Comparison of ENCODE assay signal across 1 cellular context in genomic region chr5:126777257-126777973, GRCh38.
TF ChIP-seq lines count a peak whose summit lies in the region.

No MANE protein-coding gene starts in this region.

TF ChIP-seq in HepG2, 621 proteins besides CTCF, POLR2A, EP300 and RAD21 (continued from another document and continues in another):
- TF ChIP-seq ZNF580 (CRISPR knock-in tag; IDR thresholded peaks at IDR 0.05; ENCODE audit: borderline replicate concordance, low read depth), result no peak
- TF ChIP-seq, protein P1, sequence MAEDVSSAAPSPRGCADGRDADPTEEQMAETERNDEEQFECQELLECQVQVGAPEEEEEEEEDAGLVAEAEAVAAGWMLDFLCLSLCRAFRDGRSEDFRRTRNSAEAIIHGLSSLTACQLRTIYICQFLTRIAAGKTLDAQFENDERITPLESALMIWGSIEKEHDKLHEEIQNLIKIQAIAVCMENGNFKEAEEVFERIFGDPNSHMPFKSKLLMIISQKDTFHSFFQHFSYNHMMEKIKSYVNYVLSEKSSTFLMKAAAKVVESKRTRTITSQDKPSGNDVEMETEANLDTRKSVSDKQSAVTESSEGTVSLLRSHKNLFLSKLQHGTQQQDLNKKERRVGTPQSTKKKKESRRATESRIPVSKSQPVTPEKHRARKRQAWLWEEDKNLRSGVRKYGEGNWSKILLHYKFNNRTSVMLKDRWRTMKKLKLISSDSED (CRISPR knock-in tag; IDR thresholded peaks at IDR 0.05), result no peak
- no peak for TF ChIP-seq TRIM24 (CRISPR knock-in tag; IDR thresholded peaks at IDR 0.05)
- no peak for TF ChIP-seq TFDP2 (CRISPR knock-in tag; IDR thresholded peaks at IDR 0.05)
- TF ChIP-seq PRMT3 (CRISPR knock-in tag; IDR thresholded peaks at IDR 0.05; ENCODE audit: borderline replicate concordance, low read depth), result peak; percentile 41; the same call in 1 of the 2 replicates
- TF ChIP-seq, protein P2, sequence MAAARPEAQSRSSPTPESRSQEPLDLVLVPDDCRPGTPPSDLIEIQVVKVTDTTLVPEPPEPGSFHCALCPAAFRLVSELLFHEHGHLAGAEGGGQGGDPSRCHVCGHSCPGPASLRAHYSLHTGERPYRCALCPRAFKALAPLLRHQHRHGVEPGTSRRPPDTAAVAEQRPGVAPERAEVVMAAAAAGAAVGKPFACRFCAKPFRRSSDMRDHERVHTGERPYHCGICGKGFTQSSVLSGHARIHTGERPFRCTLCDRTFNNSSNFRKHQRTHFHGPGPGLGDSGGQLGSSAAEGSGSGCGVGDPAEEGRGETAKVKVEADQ (CRISPR knock-in tag; IDR thresholded peaks at IDR 0.05; ENCODE audit: borderline replicate concordance), result peak; percentile 48; the same call in 1 of the 2 replicates
- TF ChIP-seq CAMTA2 (CRISPR knock-in tag; IDR thresholded peaks at IDR 0.05; ENCODE audit: borderline replicate concordance), result no peak
- TF ChIP-seq ZNF570 (CRISPR knock-in tag; IDR thresholded peaks at IDR 0.05; ENCODE audit: borderline replicate concordance), result no peak
- TF ChIP-seq ZNF614 (CRISPR knock-in tag; IDR thresholded peaks at IDR 0.05; ENCODE audit: borderline replicate concordance), result no peak
- TF ChIP-seq, protein P3, sequence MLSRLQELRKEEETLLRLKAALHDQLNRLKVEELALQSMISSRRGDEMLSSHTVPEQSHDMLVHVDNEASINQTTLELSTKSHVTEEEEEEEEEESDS (CRISPR knock-in tag; IDR thresholded peaks at IDR 0.05; ENCODE audit: borderline replicate concordance), result no peak
- TF ChIP-seq, protein P4, sequence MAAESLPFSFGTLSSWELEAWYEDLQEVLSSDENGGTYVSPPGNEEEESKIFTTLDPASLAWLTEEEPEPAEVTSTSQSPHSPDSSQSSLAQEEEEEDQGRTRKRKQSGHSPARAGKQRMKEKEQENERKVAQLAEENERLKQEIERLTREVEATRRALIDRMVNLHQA (CRISPR knock-in tag; IDR thresholded peaks at IDR 0.05), result no peak
- TF ChIP-seq ZNF552 (CRISPR knock-in tag; IDR thresholded peaks at IDR 0.05; ENCODE audit: borderline replicate concordance), result no peak
- TF ChIP-seq, protein P5, sequence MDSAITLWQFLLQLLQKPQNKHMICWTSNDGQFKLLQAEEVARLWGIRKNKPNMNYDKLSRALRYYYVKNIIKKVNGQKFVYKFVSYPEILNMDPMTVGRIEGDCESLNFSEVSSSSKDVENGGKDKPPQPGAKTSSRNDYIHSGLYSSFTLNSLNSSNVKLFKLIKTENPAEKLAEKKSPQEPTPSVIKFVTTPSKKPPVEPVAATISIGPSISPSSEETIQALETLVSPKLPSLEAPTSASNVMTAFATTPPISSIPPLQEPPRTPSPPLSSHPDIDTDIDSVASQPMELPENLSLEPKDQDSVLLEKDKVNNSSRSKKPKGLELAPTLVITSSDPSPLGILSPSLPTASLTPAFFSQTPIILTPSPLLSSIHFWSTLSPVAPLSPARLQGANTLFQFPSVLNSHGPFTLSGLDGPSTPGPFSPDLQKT (CRISPR knock-in tag; IDR thresholded peaks at IDR 0.05; ENCODE audit: borderline replicate concordance), result no peak
- TF ChIP-seq ZSCAN30 (CRISPR knock-in tag; IDR thresholded peaks at IDR 0.05), result no peak
- TF ChIP-seq HNF4A (CRISPR knock-in tag; IDR thresholded peaks at IDR 0.05), result no peak
- TF ChIP-seq SP1 (IDR thresholded peaks at IDR 0.05), result no peak
- TF ChIP-seq SP1 (CRISPR knock-in tag; IDR thresholded peaks at IDR 0.05), result no peak
- 0 out of 2 replicates have a peak, but pooled peaks have one; percentile 17 for TF ChIP-seq TFE3 (CRISPR knock-in tag; IDR thresholded peaks at IDR 0.05)
- TF ChIP-seq FOXA1 (IDR thresholded peaks at IDR 0.05), result no peak
- TF ChIP-seq FOXA1 (CRISPR knock-in tag; IDR thresholded peaks at IDR 0.05), result no peak
- no peak for TF ChIP-seq HDAC2 (CRISPR knock-in tag; IDR thresholded peaks at IDR 0.05)
- TF ChIP-seq SP5 (CRISPR knock-in tag; IDR thresholded peaks at IDR 0.05; ENCODE audit: borderline replicate concordance, low read depth), result no peak
- TF ChIP-seq ERF (CRISPR knock-in tag; IDR thresholded peaks at IDR 0.05), result no peak
- no peak for TF ChIP-seq ZNF232 (CRISPR knock-in tag; IDR thresholded peaks at IDR 0.05; ENCODE audit: borderline replicate concordance)
- TF ChIP-seq PRDM4 (CRISPR knock-in tag; IDR thresholded peaks at IDR 0.05; ENCODE audit: borderline replicate concordance), result 0 out of 2 replicates have a peak, but pooled peaks have one; percentile 17
- TF ChIP-seq, protein P6, sequence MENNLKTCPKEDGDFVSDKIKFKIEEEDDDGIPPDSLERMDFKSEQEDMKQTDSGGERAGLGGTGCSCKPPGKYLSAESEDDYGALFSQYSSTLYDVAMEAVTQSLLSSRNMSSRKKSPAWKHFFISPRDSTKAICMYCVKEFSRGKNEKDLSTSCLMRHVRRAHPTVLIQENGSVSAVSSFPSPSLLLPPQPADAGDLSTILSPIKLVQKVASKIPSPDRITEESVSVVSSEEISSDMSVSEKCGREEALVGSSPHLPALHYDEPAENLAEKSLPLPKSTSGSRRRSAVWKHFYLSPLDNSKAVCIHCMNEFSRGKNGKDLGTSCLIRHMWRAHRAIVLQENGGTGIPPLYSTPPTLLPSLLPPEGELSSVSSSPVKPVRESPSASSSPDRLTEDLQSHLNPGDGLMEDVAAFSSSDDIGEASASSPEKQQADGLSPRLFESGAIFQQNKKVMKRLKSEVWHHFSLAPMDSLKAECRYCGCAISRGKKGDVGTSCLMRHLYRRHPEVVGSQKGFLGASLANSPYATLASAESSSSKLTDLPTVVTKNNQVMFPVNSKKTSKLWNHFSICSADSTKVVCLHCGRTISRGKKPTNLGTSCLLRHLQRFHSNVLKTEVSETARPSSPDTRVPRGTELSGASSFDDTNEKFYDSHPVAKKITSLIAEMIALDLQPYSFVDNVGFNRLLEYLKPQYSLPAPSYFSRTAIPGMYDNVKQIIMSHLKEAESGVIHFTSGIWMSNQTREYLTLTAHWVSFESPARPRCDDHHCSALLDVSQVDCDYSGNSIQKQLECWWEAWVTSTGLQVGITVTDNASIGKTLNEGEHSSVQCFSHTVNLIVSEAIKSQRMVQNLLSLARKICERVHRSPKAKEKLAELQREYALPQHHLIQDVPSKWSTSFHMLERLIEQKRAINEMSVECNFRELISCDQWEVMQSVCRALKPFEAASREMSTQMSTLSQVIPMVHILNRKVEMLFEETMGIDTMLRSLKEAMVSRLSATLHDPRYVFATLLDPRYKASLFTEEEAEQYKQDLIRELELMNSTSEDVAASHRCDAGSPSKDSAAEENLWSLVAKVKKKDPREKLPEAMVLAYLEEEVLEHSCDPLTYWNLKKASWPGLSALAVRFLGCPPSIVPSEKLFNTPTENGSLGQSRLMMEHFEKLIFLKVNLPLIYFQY (CRISPR knock-in tag; IDR thresholded peaks at IDR 0.05; ENCODE audit: borderline replicate concordance), result no peak
- no peak for TF ChIP-seq ZNF841 (CRISPR knock-in tag; IDR thresholded peaks at IDR 0.05; ENCODE audit: borderline replicate concordance)
- no peak for TF ChIP-seq RCOR2 (CRISPR knock-in tag; IDR thresholded peaks at IDR 0.05)
- TF ChIP-seq ZBTB3 (CRISPR knock-in tag; IDR thresholded peaks at IDR 0.05; ENCODE audit: borderline replicate concordance, low read depth), result no peak
- TF ChIP-seq MEF2D (CRISPR knock-in tag; IDR thresholded peaks at IDR 0.05), result no peak
- peak; percentile 66 for TF ChIP-seq HNRNPLL (IDR thresholded peaks at IDR 0.05; ENCODE audit: low read depth, low read length, poor library complexity, severe bottlenecking)
- TF ChIP-seq CCDC6 (CRISPR knock-in tag; IDR thresholded peaks at IDR 0.05), result 0 out of 2 replicates have a peak, but pooled peaks have one; percentile 65
- TF ChIP-seq, protein P7, sequence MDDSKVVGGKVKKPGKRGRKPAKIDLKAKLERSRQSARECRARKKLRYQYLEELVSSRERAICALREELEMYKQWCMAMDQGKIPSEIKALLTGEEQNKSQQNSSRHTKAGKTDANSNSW (CRISPR knock-in tag; IDR thresholded peaks at IDR 0.05; ENCODE audit: borderline replicate concordance), result no peak
- TF ChIP-seq ZFY (CRISPR knock-in tag; IDR thresholded peaks at IDR 0.05), result peak; percentile 49; the same call in 1 of the 2 replicates
- TF ChIP-seq PCBP1 (IDR thresholded peaks at IDR 0.05; ENCODE audit: borderline replicate concordance, low read depth, low read length), result no peak
- TF ChIP-seq SNRNP70 (IDR thresholded peaks at IDR 0.05; ENCODE audit: low read depth, low read length), result no peak
- TF ChIP-seq ZIK1 (CRISPR knock-in tag; IDR thresholded peaks at IDR 0.05; ENCODE audit: borderline replicate concordance, low read depth), result peak; percentile 89; the same call in 1 of the 2 replicates
- TF ChIP-seq ZNF761 (CRISPR knock-in tag; conservative IDR thresholded peaks at IDR 0.05), result no peak
- no peak for TF ChIP-seq ZNF432 (CRISPR knock-in tag; IDR thresholded peaks at IDR 0.05; ENCODE audit: borderline replicate concordance)
- TF ChIP-seq MXI1 (IDR thresholded peaks at IDR 0.05; ENCODE audit: borderline replicate concordance, low read depth, low read length), result peak; percentile 28; the same call in 1 of the 3 replicates
- TF ChIP-seq ZNF230 (CRISPR knock-in tag; IDR thresholded peaks at IDR 0.05), result 0 out of 2 replicates have a peak, but pooled peaks have one; percentile 18
- peak; percentile 74; the same call in 1 of the 2 replicates for TF ChIP-seq ZNF530 (CRISPR knock-in tag; IDR thresholded peaks at IDR 0.05; ENCODE audit: low read depth)
- TF ChIP-seq GMEB1 (CRISPR knock-in tag; IDR thresholded peaks at IDR 0.05; ENCODE audit: borderline replicate concordance), result no peak; the same call in 1 of the 2 replicates
- no peak; the same call in 1 of the 2 replicates for TF ChIP-seq ZNF788 (CRISPR knock-in tag; IDR thresholded peaks at IDR 0.05; ENCODE audit: borderline replicate concordance)
- TF ChIP-seq ZNF674 (CRISPR knock-in tag; IDR thresholded peaks at IDR 0.05; ENCODE audit: low read depth), result no peak
- TF ChIP-seq XRCC5 (optimal IDR thresholded peaks at IDR 0.05; ENCODE audit: low read length), result peak; percentile 59
- TF ChIP-seq RARG (CRISPR knock-in tag; IDR thresholded peaks at IDR 0.05; ENCODE audit: low read depth), result no peak
- TF ChIP-seq ZNF605 (CRISPR knock-in tag; IDR thresholded peaks at IDR 0.05), result peak; percentile 78
- TF ChIP-seq ETV5 (CRISPR knock-in tag; IDR thresholded peaks at IDR 0.05; ENCODE audit: borderline replicate concordance), result no peak; the same call in 1 of the 2 replicates
- TF ChIP-seq RNF2 (conservative IDR thresholded peaks at IDR 0.05; ENCODE audit: low read depth), result 0 out of 2 replicates have a peak, but pooled peaks have one; percentile 32
- no peak for TF ChIP-seq ZNF264 (CRISPR knock-in tag; IDR thresholded peaks at IDR 0.05)
- TF ChIP-seq HOXA3 (CRISPR knock-in tag; IDR thresholded peaks at IDR 0.05), result peak; percentile 16; the same call in 1 of the 2 replicates
